In genomic region chr9:136965771-136966484, GRCh38 we compare ENCODE assay signal across 10 cellular contexts. TPM values are rescaled to one million over a fixed set of nuclear protein-coding genes. Genes with fewer than 3 reads are reported as not detected.
A peak's percentile ranks its signal among the peaks of the same experiment; 100 is the strongest.
DNase-seq lines count a peak whose midpoint lies in the region; ATAC-seq, FAIRE-seq and TF ChIP-seq lines count a peak whose summit lies in the region.
"Had no signal": no experiment of that assay in that cellular context is flagged by ENCODE, and none has a peak within 500 bp of the region (broad histone marks: within the 10 kb centered on the region; RNA-seq: fewer than 3 reads in every experiment).

No MANE protein-coding gene starts in this region.

- WGBS in K562 (ENCODE audit: insufficient coverage, low coverage, missing lambda C conversion rate): 20% methylated on average over 23 of the region's 23 CpGs
- no CpG with 5 or more reads among the region's 23 CpGs for WGBS in neuronal stem cell (ENCODE audit: extremely low coverage in 2 of 2, insufficient read length in 2 of 2, insufficient replicate concordance in 1 of 2), 2 donors

- TF ChIP-seq EP300 in K562 (IDR thresholded peaks at IDR 0.05; ENCODE audit: low read length): no peak

- H3K4me3 Mint-ChIP-seq in CD8-positive, alpha-beta T cell: peak overlapping the region; percentile 75

- peak overlapping the region; percentile 96 for H2AFZ ChIP-seq in K562 (ENCODE audit: low read depth, low read length)
- H2AFZ ChIP-seq in neuronal stem cell (ENCODE audit: low read length): peak overlapping the region; percentile 57

- no peak overlapping the region for H2BK120ac ChIP-seq in neuronal stem cell (ENCODE audit: low read depth, low read length)

- H2BK5ac ChIP-seq in neuronal stem cell (ENCODE audit: low read length): no peak overlapping the region

- no peaks in the 10 kb centered on the region for H3K9me3 ChIP-seq in CD8-positive, alpha-beta T cell (ENCODE audit: low read length)
- H3K9me3 ChIP-seq in K562 (replicated peaks; ENCODE audit: control insufficient read depth, insufficient read depth, low read depth, low read length) (no peaks in the 10 kb centered on the region), neuronal stem cell (replicated peaks in 1 of 2; ENCODE audit: control insufficient read depth in 2 of 2, insufficient read depth in 1 of 2, low read depth in 1 of 2, low read length in 2 of 2) (peaks cover 0 to 1% of the 10 kb centered on the region in 2 donors), SJCRH30 (replicated peaks) (no peaks in the 10 kb centered on the region)
- H3K9me3 ChIP-seq: Peyer's patch had no signal

- H3K14ac ChIP-seq in neuronal stem cell (ENCODE audit: low read length): peak overlapping the region; percentile 5

- peak overlapping the region; percentile 50 for H3K18ac ChIP-seq in neuronal stem cell (ENCODE audit: low read length)

- H3K4me3 ChIP-seq in CD8-positive, alpha-beta T cell (ENCODE audit: low read depth, low read length): peak overlapping the region; percentile 27
- H3K4me3 ChIP-seq in K562 (no peak overlapping the region), neuronal stem cell (ENCODE audit: low read length in 2 of 2) (no peak overlapping the region), SJCRH30 (no peak overlapping the region)
- H3K4me3 ChIP-seq: Peyer's patch had no signal

- no peak for TF ChIP-seq POLR2A in K562 (conservative IDR thresholded peaks at IDR 0.05)

- no peaks in the 10 kb centered on the region for H3K36me3 Mint-ChIP-seq in CD8-positive, alpha-beta T cell

- peaks cover 30% of the 10 kb centered on the region for H3K4me1 Mint-ChIP-seq in CD8-positive, alpha-beta T cell (ENCODE audit: low read depth)

- BruUV-seq in K562 (replicated peaks; lab: Mats Ljungman, UMichigan): no TSS peak

- no peaks in the 10 kb centered on the region for H3K9me3 Mint-ChIP-seq in CD8-positive, alpha-beta T cell

- no peak overlapping the region for H3K4ac ChIP-seq in neuronal stem cell (ENCODE audit: low read length)

- peak in 3 of 7 experiments; percentile 34 to 73 (median 40) for DNase-seq in CD8-positive, alpha-beta T cell
- peak; percentile 31 for DNase-seq in M059J (ENCODE audit: low read depth)
- DNase-seq in K562 (ENCODE audit: extremely low read depth in 1 of 4, low spot score in 3 of 4): peak; percentile 32 to 56 (median 48)
- DNase-seq in neuronal stem cell (ENCODE audit: low spot score): no peak
- no peak for DNase-seq in AG20443 (ENCODE audit: low spot score)
- no peak for DNase-seq in GM20000 (ENCODE audit: low spot score)
- DNase-seq in HCEC 1CT: no peak
- no peak for DNase-seq in SJCRH30
- DNase-seq: foreskin melanocyte had no signal

- peak overlapping the region; percentile 90 for H3K27ac Mint-ChIP-seq in CD8-positive, alpha-beta T cell

- no peaks in the 10 kb centered on the region for H3K27me3 ChIP-seq in CD8-positive, alpha-beta T cell (ENCODE audit: insufficient read depth, low read length)
- H3K27me3 ChIP-seq in K562 (ENCODE audit: control insufficient read depth in 2 of 2, insufficient read depth in 2 of 2, low read length in 2 of 2) (no peaks in the 10 kb centered on the region), neuronal stem cell (ENCODE audit: control insufficient read depth in 3 of 3, insufficient read depth in 3 of 3, low read depth in 1 of 3, low read length in 3 of 3) (peaks cover 0 to 18% (median 0%) of the 10 kb centered on the region in 3 experiments), SJCRH30 (peaks cover 65% of the 10 kb centered on the region)
- H3K27me3 ChIP-seq: Peyer's patch had no signal

- H3K4me2 ChIP-seq in K562 (ENCODE audit: insufficient read depth, low read length) (peak overlapping the region; percentile 55), neuronal stem cell (ENCODE audit: insufficient read depth, low read length, poor library complexity, severe bottlenecking) (peak overlapping the region; percentile 28)

- no peaks in the 10 kb centered on the region for H3K79me1 ChIP-seq in neuronal stem cell (ENCODE audit: low read depth, low read length)

- TF ChIP-seq RAD21 in K562 (CRISPR knock-in tag; conservative IDR thresholded peaks at IDR 0.05 in 1 of 2, IDR thresholded peaks at IDR 0.05 in 1 of 2): no peak

- H3K79me2 ChIP-seq in K562 (ENCODE audit: control insufficient read depth, insufficient read depth, low read length): no peaks in the 10 kb centered on the region

- no peaks in the 10 kb centered on the region for H4K20me1 ChIP-seq in K562 (replicated peaks; ENCODE audit: control insufficient read depth, insufficient read depth, low read length)

- peak; percentile 88 for FAIRE-seq in K562 (lab: Jason Lieb, UNC)

- no peak for TF ChIP-seq CTCF in CD8-positive, alpha-beta T cell (IDR thresholded peaks at IDR 0.05)
- TF ChIP-seq CTCF in K562 (IDR thresholded peaks at IDR 0.05 in 2 of 3, conservative IDR thresholded peaks at IDR 0.05 in 1 of 3; ENCODE audit: insufficient read depth in 2 of 3, low read depth in 1 of 3, low read length in 3 of 3): no peak
- TF ChIP-seq CTCF in GM20000 (IDR thresholded peaks at IDR 0.05; ENCODE audit: extremely low read depth, missing control alignments): no peak

- peak overlapping the region; percentile 22 to 75; a peak in 2 of 4 replicates for H3K9ac ChIP-seq in K562 (ENCODE audit: insufficient read depth in 1 of 2, low read depth in 2 of 2, low read length in 2 of 2)
- H3K9ac ChIP-seq in neuronal stem cell (ENCODE audit: low read depth, low read length, poor library complexity): no peak overlapping the region

- H2BK15ac ChIP-seq in neuronal stem cell (ENCODE audit: low read length): no peak overlapping the region

- H3K9me1 ChIP-seq in K562 (ENCODE audit: control insufficient read depth, insufficient read depth, low read length): no peaks in the 10 kb centered on the region

- in situ Hi-C loops in K562 (cut with MboI): no loop called here

- ATAC-seq in CD8-positive, alpha-beta T cell: peak; percentile 77
- ATAC-seq in K562: no peak; the same call in 1 of the 3 replicates

- no peaks in the 10 kb centered on the region for H3K27me3 Mint-ChIP-seq in CD8-positive, alpha-beta T cell (ENCODE audit: low read depth)

- peak overlapping the region; percentile 11 for H3K27ac ChIP-seq in CD8-positive, alpha-beta T cell (ENCODE audit: low read depth, low read length)
- H3K27ac ChIP-seq in K562 (ENCODE audit: extremely low read depth, low read depth, low read length) (peak overlapping the region; percentile 38; the same call in 1 of the 3 replicates), neuronal stem cell (replicated peaks; ENCODE audit: low read length) (no peak overlapping the region), SJCRH30 (no peak overlapping the region)

- CTCF ChIA-PET in CD8-positive, alpha-beta T cell (lab: Charles Lee): interaction anchor here (1.1 to 1.9 kb wide), 3 partner anchors 18 to 101 kb away, joined by 3 to 6 read pairs (median 3); no protein-coding TSS in a partner anchor
- CTCF ChIA-PET in K562 (lab: Yijun Ruan, JAX; ENCODE audit: low intra/inter-chr PET ratio): no interaction called here

- intact Hi-C loops in CD8-positive, alpha-beta T cell (cut with DNase I, micrococcal nuclease): loop anchor here in 1 of 2 experiments (2.0 kb wide), 1 partner anchor 17 kb away; no protein-coding TSS in a partner anchor
- intact Hi-C loops in K562 (cut with micrococcal nuclease): no loop called here

- POLR2A ChIA-PET in CD8-positive, alpha-beta T cell (lab: Charles Lee): interaction anchor here (0.6 to 1.2 kb wide), 2 partner anchors 16 to 163 kb away, joined by 3 to 4 read pairs; no protein-coding TSS in a partner anchor
- POLR2A ChIA-PET in K562 (lab: Yijun Ruan, JAX): interaction anchor here (0.7 to 0.9 kb wide), 2 partner anchors 11 to 106 kb away, joined by 3 read pairs; no protein-coding TSS in a partner anchor

- H3K4me1 ChIP-seq in CD8-positive, alpha-beta T cell (ENCODE audit: insufficient read depth, low read length): peaks cover 41% of the 10 kb centered on the region
- H3K4me1 ChIP-seq in K562 (replicated peaks in 1 of 2; ENCODE audit: control insufficient read depth in 2 of 2, insufficient read depth in 2 of 2, low read length in 2 of 2): peaks cover 26 to 80% of the 10 kb centered on the region in 2 experiments; a peak in 4 of 5 replicates
- peaks cover 8 to 15% of the 10 kb centered on the region in 2 donors for H3K4me1 ChIP-seq in neuronal stem cell (ENCODE audit: control insufficient read depth in 2 of 2, insufficient read depth in 1 of 2, low read depth in 1 of 2, low read length in 2 of 2)
- peaks cover 3% of the 10 kb centered on the region; the same call in 1 of the 2 replicates for H3K4me1 ChIP-seq in SJCRH30

- H2AK5ac ChIP-seq in neuronal stem cell (ENCODE audit: low read depth, low read length): peak overlapping the region; percentile 5

- no peak overlapping the region for H3K23ac ChIP-seq in neuronal stem cell (ENCODE audit: low read depth, low read length, poor library complexity)

- H4K91ac ChIP-seq in neuronal stem cell (ENCODE audit: low read depth, low read length, poor library complexity): no peak overlapping the region

- H4K8ac ChIP-seq in neuronal stem cell (ENCODE audit: low read depth, low read length): no peak overlapping the region

- no peaks in the 10 kb centered on the region for H3K36me3 ChIP-seq in CD8-positive, alpha-beta T cell (ENCODE audit: insufficient read depth, low read length)
- H3K36me3 ChIP-seq in K562 (ENCODE audit: control insufficient read depth, insufficient read depth, low read length) (no peaks in the 10 kb centered on the region), neuronal stem cell (replicated peaks in 1 of 2; ENCODE audit: control insufficient read depth in 2 of 2, insufficient read depth in 2 of 2, low read length in 2 of 2) (no peaks in the 10 kb centered on the region), SJCRH30 (no peaks in the 10 kb centered on the region)
- H3K36me3 ChIP-seq: Peyer's patch had no signal

- no peak overlapping the region for H2BK12ac ChIP-seq in neuronal stem cell (ENCODE audit: low read length)

RNA-seq across cellular contexts. Expression of gene PTGDS, which starts 11.4 kb away (rescaled TPM):
- 1 to 10 TPM; 7.5 to 7.8 TPM for total RNA-seq in CD8-positive, alpha-beta T cell
- total RNA-seq in M059J (2014; rRNA removed; shearing (Covaris generic)): not detected in 2 replicates
- total RNA-seq in K562 (2011; cell fraction: chromatin; rRNA removed; ENCODE audit: low replicate concordance): 1.9 and 6.7 TPM in 2 replicates
- total RNA-seq in K562 (2011; cell fraction: nucleolus; rRNA removed): 6.7 and 8.8 TPM in 2 replicates
- 4.5 and 5.2 TPM in 2 replicates for total RNA-seq in K562 (2011; cell fraction: nucleoplasm; rRNA removed)
- 5.2 and 7.4 TPM in 2 replicates for total RNA-seq in K562 (2014; rRNA removed)
- total RNA-seq in K562 (2014; rRNA removed; fragmentation: Illumina TruSeq; extraction: Trizol): 0.65 TPM in 1 of 2 replicates, not detected in the other
- 2.0 and 2.9 TPM in 2 replicates for total RNA-seq in K562 (2015; rRNA removed; fragmentation: Illumina TruSeq; extraction: Trizol)
- 4.6 and 4.7 TPM in 2 replicates for total RNA-seq in K562 (2021)
- polyA plus RNA-seq in K562 (2011; rRNA removed): 2.6 and 4.4 TPM in 2 replicates
- 5.3 and 10.5 TPM in 2 replicates for polyA plus RNA-seq in K562 (2011; cell fraction: cytosol; rRNA removed)
- 23.2 and 26.0 TPM in 2 replicates for polyA plus RNA-seq in K562 (2011; cell fraction: nucleus; rRNA removed)
- 8.5 and 12.1 TPM in 2 replicates for polyA plus RNA-seq in K562 (2012)
- polyA plus RNA-seq in K562 (2014; fragmentation: Illumina TruSeq; extraction: Trizol): 1.2 and 2.7 TPM in 2 replicates
- polyA plus RNA-seq in K562 (2014; fragmentation: Nextera tagmentation; extraction: Ambion mirVana): under 1 TPM; 0.46 to 0.55 TPM
- 7.0 and 7.1 TPM in 2 replicates for polyA plus RNA-seq in K562 (2014; rRNA removed)
- 0.51 TPM in 1 of 2 replicates, not detected in the other for polyA minus RNA-seq in K562 (2011; rRNA and poly(A)+ RNA removed)
- polyA minus RNA-seq in K562 (2011; cell fraction: cytosol; rRNA and poly(A)+ RNA removed): 1.8 and 3.4 TPM in 2 replicates
- polyA minus RNA-seq in K562 (2011; cell fraction: nucleus; rRNA and poly(A)+ RNA removed): 5.7 and 10.0 TPM in 2 replicates
- 0.33 TPM for polyA plus RNA-seq in neuronal stem cell (2013, experiment 1 of 2)
- 0.42 TPM for polyA plus RNA-seq in neuronal stem cell (2013, experiment 2 of 2)
- not detected in 2 replicates for total RNA-seq in SJCRH30 (2014; rRNA removed; shearing (Covaris generic))

RNA-seq across cellular contexts. Expression of gene LCN12, which starts 13.9 kb away (rescaled TPM):
- total RNA-seq in CD8-positive, alpha-beta T cell: 1 to 10 TPM; 1.0 to 2.4 TPM
- 1.2 TPM in 1 of 2 replicates, not detected in the other for total RNA-seq in M059J (2014; rRNA removed; shearing (Covaris generic))
- total RNA-seq in K562 (2011; cell fraction: chromatin; rRNA removed; ENCODE audit: low replicate concordance): 1.3 TPM in 1 of 2 replicates, not detected in the other
- 0.67 and 0.92 TPM in 2 replicates for total RNA-seq in K562 (2011; cell fraction: nucleolus; rRNA removed)
- 0.51 TPM in 1 of 2 replicates, not detected in the other for total RNA-seq in K562 (2011; cell fraction: nucleoplasm; rRNA removed)
- total RNA-seq in K562 (2014; rRNA removed) (not detected in 2 replicates), K562 (2014; rRNA removed; fragmentation: Illumina TruSeq; extraction: Trizol) (not detected in 2 replicates), K562 (2015; rRNA removed; fragmentation: Illumina TruSeq; extraction: Trizol) (not detected in 2 replicates), K562 (2021) (not detected in 2 replicates)
- polyA plus RNA-seq in K562 (2011; rRNA removed) (0.24 TPM in 1 of 2 replicates, not detected in the other), K562 (2014; fragmentation: Illumina TruSeq; extraction: Trizol) (not detected in 2 replicates), K562 (2014; fragmentation: Nextera tagmentation; extraction: Ambion mirVana) (not detected), K562 (2014; rRNA removed) (0.05 TPM in 1 of 2 replicates, not detected in the other)
- polyA plus RNA-seq in K562 (2011; cell fraction: cytosol; rRNA removed): not detected in 2 replicates
- polyA plus RNA-seq in K562 (2011; cell fraction: nucleus; rRNA removed): 1.0 and 1.2 TPM in 2 replicates
- 0.32 and 0.35 TPM in 2 replicates for polyA plus RNA-seq in K562 (2012)
- polyA minus RNA-seq in K562 (2011; rRNA and poly(A)+ RNA removed): not detected in 2 replicates
- polyA minus RNA-seq in K562 (2011; cell fraction: cytosol; rRNA and poly(A)+ RNA removed): not detected in 2 replicates
- not detected in 2 replicates for polyA minus RNA-seq in K562 (2011; cell fraction: nucleus; rRNA and poly(A)+ RNA removed)
- 0.07 TPM for polyA plus RNA-seq in neuronal stem cell (2013, experiment 1 of 2)
- polyA plus RNA-seq in neuronal stem cell (2013, experiment 2 of 2): 0.12 TPM
- not detected in 2 replicates for total RNA-seq in SJCRH30 (2014; rRNA removed; shearing (Covaris generic))

RNA-seq across cellular contexts. Expression of gene LCNL1, which starts 16.9 kb away (rescaled TPM):
- under 1 TPM; 0.30 to 0.58 TPM for total RNA-seq in CD8-positive, alpha-beta T cell
- total RNA-seq in M059J (2014; rRNA removed; shearing (Covaris generic)): not detected in 2 replicates
- 3.1 and 3.4 TPM in 2 replicates for total RNA-seq in K562 (2011; cell fraction: chromatin; rRNA removed; ENCODE audit: low replicate concordance)
- total RNA-seq in K562 (2011; cell fraction: nucleolus; rRNA removed): 1.2 and 1.7 TPM in 2 replicates
- 3.5 and 4.7 TPM in 2 replicates for total RNA-seq in K562 (2011; cell fraction: nucleoplasm; rRNA removed)
- 0.08 TPM in 1 of 2 replicates, not detected in the other for total RNA-seq in K562 (2014; rRNA removed)
- 0.04 and 0.10 TPM in 2 replicates for total RNA-seq in K562 (2014; rRNA removed; fragmentation: Illumina TruSeq; extraction: Trizol)
- not detected in 2 replicates for total RNA-seq in K562 (2015; rRNA removed; fragmentation: Illumina TruSeq; extraction: Trizol)
- 0.11 and 0.16 TPM in 2 replicates for total RNA-seq in K562 (2021)
- polyA plus RNA-seq in K562 (2011; rRNA removed): 0.04 and 0.14 TPM in 2 replicates
- polyA plus RNA-seq in K562 (2011; cell fraction: cytosol; rRNA removed): 0.21 TPM in 1 of 2 replicates, not detected in the other
- polyA plus RNA-seq in K562 (2011; cell fraction: nucleus; rRNA removed): 2.1 and 4.2 TPM in 2 replicates
- 0.30 and 0.53 TPM in 2 replicates for polyA plus RNA-seq in K562 (2012)
- 0.04 TPM in 1 of 2 replicates, not detected in the other for polyA plus RNA-seq in K562 (2014; fragmentation: Illumina TruSeq; extraction: Trizol)
- not detected for polyA plus RNA-seq in K562 (2014; fragmentation: Nextera tagmentation; extraction: Ambion mirVana)
- polyA plus RNA-seq in K562 (2014; rRNA removed): 0.11 and 0.12 TPM in 2 replicates
- polyA minus RNA-seq in K562 (2011; rRNA and poly(A)+ RNA removed): 0.27 and 0.81 TPM in 2 replicates
- not detected in 2 replicates for polyA minus RNA-seq in K562 (2011; cell fraction: cytosol; rRNA and poly(A)+ RNA removed)
- 1.3 and 2.4 TPM in 2 replicates for polyA minus RNA-seq in K562 (2011; cell fraction: nucleus; rRNA and poly(A)+ RNA removed)
- 0.07 TPM for polyA plus RNA-seq in neuronal stem cell (2013, experiment 1 of 2)
- polyA plus RNA-seq in neuronal stem cell (2013, experiment 2 of 2): 0.07 TPM
- total RNA-seq in SJCRH30 (2014; rRNA removed; shearing (Covaris generic)): not detected in 2 replicates

RNA-seq across cellular contexts. Expression of gene C8G, which starts 20.9 kb away (rescaled TPM):
- not detected for total RNA-seq in CD8-positive, alpha-beta T cell
- total RNA-seq in M059J (2014; rRNA removed; shearing (Covaris generic)): 0.89 TPM in 1 of 2 replicates, not detected in the other
- 3.8 and 8.4 TPM in 2 replicates for total RNA-seq in K562 (2011; cell fraction: chromatin; rRNA removed; ENCODE audit: low replicate concordance)
- total RNA-seq in K562 (2011; cell fraction: nucleolus; rRNA removed): 8.3 and 11.8 TPM in 2 replicates
- total RNA-seq in K562 (2011; cell fraction: nucleoplasm; rRNA removed): 3.4 and 4.7 TPM in 2 replicates
- total RNA-seq in K562 (2014; rRNA removed): 2.7 and 3.0 TPM in 2 replicates
- total RNA-seq in K562 (2014; rRNA removed; fragmentation: Illumina TruSeq; extraction: Trizol): not detected in 2 replicates
- 2.9 and 4.4 TPM in 2 replicates for total RNA-seq in K562 (2015; rRNA removed; fragmentation: Illumina TruSeq; extraction: Trizol)
- total RNA-seq in K562 (2021): 4.3 and 5.9 TPM in 2 replicates
- polyA plus RNA-seq in K562 (2011; rRNA removed): 0.35 and 2.0 TPM in 2 replicates
- polyA plus RNA-seq in K562 (2011; cell fraction: cytosol; rRNA removed): 0.70 and 0.96 TPM in 2 replicates
- 19.6 and 29.1 TPM in 2 replicates for polyA plus RNA-seq in K562 (2011; cell fraction: nucleus; rRNA removed)
- 8.5 and 12.1 TPM in 2 replicates for polyA plus RNA-seq in K562 (2012)
- 0.59 and 1.3 TPM in 2 replicates for polyA plus RNA-seq in K562 (2014; fragmentation: Illumina TruSeq; extraction: Trizol)
- polyA plus RNA-seq in K562 (2014; fragmentation: Nextera tagmentation; extraction: Ambion mirVana): under 1 TPM in 1 of 2 experiments, not detected in 1; 0.38 TPM
- 1.9 and 4.0 TPM in 2 replicates for polyA plus RNA-seq in K562 (2014; rRNA removed)
- polyA minus RNA-seq in K562 (2011; rRNA and poly(A)+ RNA removed): not detected in 2 replicates
- polyA minus RNA-seq in K562 (2011; cell fraction: cytosol; rRNA and poly(A)+ RNA removed): not detected in 2 replicates
- 2.1 and 3.4 TPM in 2 replicates for polyA minus RNA-seq in K562 (2011; cell fraction: nucleus; rRNA and poly(A)+ RNA removed)
- 0.31 TPM for polyA plus RNA-seq in neuronal stem cell (2013, experiment 1 of 2)
- polyA plus RNA-seq in neuronal stem cell (2013, experiment 2 of 2): 0.22 TPM
- total RNA-seq in SJCRH30 (2014; rRNA removed; shearing (Covaris generic)): not detected in 2 replicates

RNA-seq across cellular contexts. Expression of gene FBXW5, which starts 21.4 kb away (rescaled TPM):
- total RNA-seq in CD8-positive, alpha-beta T cell: 10 to 100 TPM; 38.4 to 39.5 TPM
- total RNA-seq in M059J (2014; rRNA removed; shearing (Covaris generic)): 78.4 and 117 TPM in 2 replicates
- total RNA-seq in K562 (2011; cell fraction: chromatin; rRNA removed; ENCODE audit: low replicate concordance): 30.2 and 159 TPM in 2 replicates
- total RNA-seq in K562 (2011; cell fraction: nucleolus; rRNA removed): 182 and 203 TPM in 2 replicates
- total RNA-seq in K562 (2011; cell fraction: nucleoplasm; rRNA removed): 58.6 and 70.2 TPM in 2 replicates
- total RNA-seq in K562 (2014; rRNA removed) (128 and 144 TPM in 2 replicates), K562 (2014; rRNA removed; fragmentation: Illumina TruSeq; extraction: Trizol) (3.2 and 6.1 TPM in 2 replicates), K562 (2015; rRNA removed; fragmentation: Illumina TruSeq; extraction: Trizol) (37.0 and 40.6 TPM in 2 replicates), K562 (2021) (99.7 and 103 TPM in 2 replicates)
- polyA plus RNA-seq in K562 (2011; rRNA removed) (37.5 and 55.5 TPM in 2 replicates), K562 (2014; fragmentation: Illumina TruSeq; extraction: Trizol) (10.8 and 36.2 TPM in 2 replicates), K562 (2014; fragmentation: Nextera tagmentation; extraction: Ambion mirVana) (1 to 10 TPM in 1 of 2 experiments, under 1 TPM in 1; 0.21 to 1.2 TPM), K562 (2014; rRNA removed) (97.6 and 107 TPM in 2 replicates)
- polyA plus RNA-seq in K562 (2011; cell fraction: cytosol; rRNA removed): 71.8 and 204 TPM in 2 replicates
- 312 and 563 TPM in 2 replicates for polyA plus RNA-seq in K562 (2011; cell fraction: nucleus; rRNA removed)
- polyA plus RNA-seq in K562 (2012): 55.7 and 82.1 TPM in 2 replicates
- 13.6 and 27.8 TPM in 2 replicates for polyA minus RNA-seq in K562 (2011; rRNA and poly(A)+ RNA removed)
- 66.5 and 87.7 TPM in 2 replicates for polyA minus RNA-seq in K562 (2011; cell fraction: cytosol; rRNA and poly(A)+ RNA removed)
- 82.3 and 93.4 TPM in 2 replicates for polyA minus RNA-seq in K562 (2011; cell fraction: nucleus; rRNA and poly(A)+ RNA removed)
- 33.3 TPM for polyA plus RNA-seq in neuronal stem cell (2013, experiment 1 of 2)
- polyA plus RNA-seq in neuronal stem cell (2013, experiment 2 of 2): 31.2 TPM
- total RNA-seq in SJCRH30 (2014; rRNA removed; shearing (Covaris generic)): 37.1 and 40.4 TPM in 2 replicates

Comparison
In these comparisons a context has a peak if more than half of its experiments do, and no peak if none do; other contexts are left out.
1. DNase-seq: peak in M059J (single experiment) and K562 (4 of 4); none in neuronal stem cell (single experiment), AG20443 (single experiment), GM20000 (single experiment), HCEC 1CT (single experiment) and SJCRH30 (0 of 2).
2. H3K27ac ChIP-seq: peak in CD8-positive, alpha-beta T cell (single experiment) and K562 (single experiment); none in neuronal stem cell (single experiment) and SJCRH30 (single experiment).